ENCODE assay signal across 20 cellular contexts in the genomic region with DNA sequence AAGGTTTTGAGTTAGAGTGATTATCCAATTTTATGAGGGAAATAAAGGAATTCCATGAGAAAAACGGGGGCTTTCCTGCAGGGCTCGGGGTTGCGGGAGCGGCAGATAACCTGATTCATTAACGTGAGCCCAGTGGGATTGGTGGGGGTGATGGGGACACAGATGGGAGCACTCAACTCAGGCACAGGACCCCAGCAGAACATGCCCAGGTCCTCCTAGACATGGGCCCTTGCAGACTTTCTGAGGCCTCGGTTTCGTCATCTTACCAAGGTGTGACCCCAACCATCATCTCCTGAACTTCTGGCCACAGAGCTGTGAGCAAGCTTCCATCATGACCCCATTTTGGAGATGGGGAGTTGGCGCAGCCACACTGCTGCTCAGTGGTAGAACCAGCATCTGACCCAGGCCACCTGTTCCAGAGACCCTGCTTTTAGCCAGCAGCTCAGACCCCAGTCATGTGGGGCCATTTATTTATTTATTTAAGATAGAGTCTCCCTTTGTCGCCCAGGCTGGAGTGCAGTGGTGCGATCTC. TPM values are rescaled to one million over a fixed set of nuclear protein-coding genes. Genes with fewer than 3 reads are reported as not detected.
DNase-seq lines count a peak whose midpoint lies in the region; ATAC-seq and TF ChIP-seq lines count a peak whose summit lies in the region.
"Had no signal": no experiment of that assay in that cellular context is flagged by ENCODE, and none has a peak within 500 bp of the region (broad histone marks: within the 10 kb centered on the region; RNA-seq: fewer than 3 reads in every experiment).

No MANE protein-coding gene starts in this region.

- no peaks in the 10 kb centered on the region for H3K36me3 ChIP-seq in GM23338 (ENCODE audit: insufficient read depth)
- peaks cover 0 to 52% (median 25%) of the 10 kb centered on the region in 6 donors for H3K36me3 ChIP-seq in spleen

- H3F3A ChIP-seq in GM23338 (replicated peaks; ENCODE audit: low read depth): peaks cover 23% of the 10 kb centered on the region; the same call in 1 of the 2 replicates

- H2AFZ ChIP-seq in GM23338: no peak overlapping the region
- H2AFZ ChIP-seq: PC-9 had no signal

- H3K4me3 ChIP-seq in GM23338: no peak overlapping the region
- no peak overlapping the region for H3K4me3 ChIP-seq in spleen
- H3K4me3 ChIP-seq: MG63, PC-9, SJSA1 had no signal

- no peaks in the 10 kb centered on the region for H3K9me2 ChIP-seq in GM23338 (ENCODE audit: insufficient read depth)

- TF ChIP-seq CTCF in GM23338 (conservative IDR thresholded peaks at IDR 0.05; ENCODE audit: low read depth in 2 of 2) (no peak), brain (conservative IDR thresholded peaks at IDR 0.05) (no peak), spleen (IDR thresholded peaks at IDR 0.05 in 8 of 11, conservative IDR thresholded peaks at IDR 0.05 in 3 of 11) (no peak), Calu3 (IDR thresholded peaks at IDR 0.05; ENCODE audit: unreplicated experiment) (no peak)

- H3K27ac Mint-ChIP-seq in activated T-cell treated with anti-CD3 and anti-CD28 coated beads, Interleukin-2, amount 50 U/mL, for 24 hours: peak overlapping the region; percentile 51
- no peak overlapping the region for H3K27ac Mint-ChIP-seq in activated T-cell treated with anti-CD3 and anti-CD28 coated beads, Interleukin-2, amount 50 U/mL, for 72 hours
- H3K27ac Mint-ChIP-seq in GM23338: no peak overlapping the region
- peak overlapping the region in 3 of 5 experiments; percentile 38 to 79 (median 38) for H3K27ac Mint-ChIP-seq in brain
- no peak overlapping the region for H3K27ac Mint-ChIP-seq in Calu3 (ENCODE audit: unreplicated experiment)

- no peaks in the 10 kb centered on the region for H3K9me3 ChIP-seq in spleen
- H3K9me3 ChIP-seq: MG63, SJSA1 had no signal

- DNase-seq in activated T-cell treated with anti-CD3 and anti-CD28 coated beads, Interleukin-2, amount 50 U/mL, for 24 hours: no peak
- no peak for DNase-seq in activated T-cell treated with anti-CD3 and anti-CD28 coated beads, Interleukin-2, amount 50 U/mL, for 72 hours
- DNase-seq in GM23338 (ENCODE audit: low spot score): no peak
- DNase-seq in spleen: peak; percentile 29
- no peak for DNase-seq in erythroblast (lab: John Stamatoyannopoulos, UW)
- no peak for DNase-seq in stimulated activated CD4-positive, alpha-beta T cell treated with anti-CD3 and anti-CD28 coated beads, Interleukin-1b, Interleukin-23, amount 100 ng/mL, for 48 hours
- DNase-seq in Calu3: no peak
- DNase-seq: DND-41, Kasumi-1, MG63, NCI-H1092, NCI-H1436 treated with DMSO at 0.1 percent for 48 hours, NCI-H2029, NCI-H526, PC-9 had no signal

- H3K4me3 Mint-ChIP-seq in activated T-cell treated with anti-CD3 and anti-CD28 coated beads, Interleukin-2, amount 50 U/mL, for 24 hours: no peak overlapping the region
- no peak overlapping the region for H3K4me3 Mint-ChIP-seq in activated T-cell treated with anti-CD3 and anti-CD28 coated beads, Interleukin-2, amount 50 U/mL, for 72 hours
- no peak overlapping the region for H3K4me3 Mint-ChIP-seq in GM23338
- H3K4me3 Mint-ChIP-seq in brain: no peak overlapping the region
- H3K4me3 Mint-ChIP-seq in Calu3 (ENCODE audit: low read depth, unreplicated experiment): no peak overlapping the region

- CTCF ChIA-PET in Calu3 (lab: Charles Lee): no interaction called here

- H3K4me1 ChIP-seq in GM23338 (ENCODE audit: insufficient read depth): peaks cover 21% of the 10 kb centered on the region
- peaks cover 14 to 29% (median 22%) of the 10 kb centered on the region in 6 donors for H3K4me1 ChIP-seq in spleen

- intact Hi-C loops in spleen (cut with DNase I; ENCODE audit: low total_unique reads): no loop called here
- intact Hi-C loops in Calu3 (cut with micrococcal nuclease; ENCODE audit: unreplicated experiment): no loop called here

- TF ChIP-seq POLR2A in spleen (IDR thresholded peaks at IDR 0.05) (no peak), erythroblast (IDR thresholded peaks at IDR 0.05; ENCODE audit: low read length) (no peak)

- H3K36me3 Mint-ChIP-seq in activated T-cell treated with anti-CD3 and anti-CD28 coated beads, Interleukin-2, amount 50 U/mL, for 24 hours (ENCODE audit: low read depth): peaks cover 84% of the 10 kb centered on the region
- H3K36me3 Mint-ChIP-seq in activated T-cell treated with anti-CD3 and anti-CD28 coated beads, Interleukin-2, amount 50 U/mL, for 72 hours (ENCODE audit: insufficient read depth in 2 of 2): peaks cover 0 to 15% of the 10 kb centered on the region in 2 donors
- H3K36me3 Mint-ChIP-seq in GM23338 (ENCODE audit: low read depth) (peaks cover 41% of the 10 kb centered on the region), brain (peaks cover 41% of the 10 kb centered on the region), Calu3 (ENCODE audit: insufficient read depth, unreplicated experiment) (peaks cover 44% of the 10 kb centered on the region)

- H3K4me2 ChIP-seq in GM23338: no peak overlapping the region
- H3K4me2 ChIP-seq: PC-9 had no signal

- H3K27me3 ChIP-seq in GM23338 (ENCODE audit: insufficient read depth) (no peaks in the 10 kb centered on the region), spleen (replicated peaks in 1 of 7) (no peaks in the 10 kb centered on the region)
- H3K27me3 ChIP-seq: MG63, SJSA1 had no signal

- ATAC-seq in activated T-cell treated with anti-CD3 and anti-CD28 coated beads, Interleukin-2, amount 50 U/mL, for 72 hours (replicated peaks in 1 of 2): no peak
- ATAC-seq in GM23338: no peak
- ATAC-seq: HCT116 had no signal

- no peaks in the 10 kb centered on the region for H3K9me3 Mint-ChIP-seq in activated T-cell treated with anti-CD3 and anti-CD28 coated beads, Interleukin-2, amount 50 U/mL, for 24 hours
- no peaks in the 10 kb centered on the region for H3K9me3 Mint-ChIP-seq in activated T-cell treated with anti-CD3 and anti-CD28 coated beads, Interleukin-2, amount 50 U/mL, for 72 hours
- H3K9me3 Mint-ChIP-seq in GM23338 (peaks cover 3% of the 10 kb centered on the region; the same call in 1 of the 3 replicates), brain (peaks cover 0 to 4% (median 0%) of the 10 kb centered on the region in 5 experiments), Calu3 (ENCODE audit: low read depth, unreplicated experiment) (no peaks in the 10 kb centered on the region)

- peak overlapping the region; percentile 69; the same call in 1 of the 2 replicates for H3K27ac ChIP-seq in GM23338 (ENCODE audit: low read depth)
- no peak overlapping the region for H3K27ac ChIP-seq in spleen
- H3K27ac ChIP-seq: C4-2B, PC-9, SJSA1 had no signal

- H3K79me2 ChIP-seq in GM23338 (replicated peaks; ENCODE audit: insufficient read depth): peaks cover 20% of the 10 kb centered on the region

- no peaks in the 10 kb centered on the region for H3K27me3 Mint-ChIP-seq in activated T-cell treated with anti-CD3 and anti-CD28 coated beads, Interleukin-2, amount 50 U/mL, for 24 hours
- H3K27me3 Mint-ChIP-seq in activated T-cell treated with anti-CD3 and anti-CD28 coated beads, Interleukin-2, amount 50 U/mL, for 72 hours (ENCODE audit: low read depth): no peaks in the 10 kb centered on the region
- H3K27me3 Mint-ChIP-seq in GM23338 (ENCODE audit: insufficient read depth, low read depth, poor library complexity) (peaks cover 35% of the 10 kb centered on the region), brain (peaks cover 5% of the 10 kb centered on the region), Calu3 (ENCODE audit: unreplicated experiment) (no peaks in the 10 kb centered on the region)

- WGBS in spleen, 5 donors: 90 to 95% (median 92%) methylated on average over 10 of the region's 10 CpGs

- H3K4me1 Mint-ChIP-seq in activated T-cell treated with anti-CD3 and anti-CD28 coated beads, Interleukin-2, amount 50 U/mL, for 24 hours (ENCODE audit: low read depth): peaks cover 23% of the 10 kb centered on the region
- H3K4me1 Mint-ChIP-seq in activated T-cell treated with anti-CD3 and anti-CD28 coated beads, Interleukin-2, amount 50 U/mL, for 72 hours (ENCODE audit: low read depth): peaks cover 23% of the 10 kb centered on the region
- H3K4me1 Mint-ChIP-seq in GM23338 (peaks cover 54% of the 10 kb centered on the region), brain (peaks cover 13% of the 10 kb centered on the region), Calu3 (ENCODE audit: low read depth, unreplicated experiment) (peaks cover 16% of the 10 kb centered on the region)

- peaks cover 3% of the 10 kb centered on the region; the same call in 1 of the 2 replicates for H4K20me1 ChIP-seq in GM23338 (replicated peaks; ENCODE audit: insufficient read depth)

- BruUV-seq in Calu3 (replicated peaks; lab: Mats Ljungman, UMichigan): no TSS peak

TF ChIP-seq in GM23338, 12 proteins besides CTCF, POLR2A, EP300 and RAD21 (continues in another document):
- peak; percentile 31 for TF ChIP-seq POLR2AphosphoS5 (IDR thresholded peaks at IDR 0.05; ENCODE audit: low read depth)

RNA-seq across cellular contexts. Expression of gene CARHSP1, which starts 22.3 kb away (rescaled TPM):
- 10 to 100 TPM; 71.4 to 73.1 TPM for total RNA-seq in activated T-cell treated with anti-CD3 and anti-CD28 coated beads, Interleukin-2, amount 50 U/mL, for 72 hours
- 286 and 301 TPM in 2 replicates for total RNA-seq in GM23338 (2014; rRNA removed; shearing (Covaris generic))
- 324 and 339 TPM in 2 replicates for polyA plus RNA-seq in GM23338 (2016; fragmentation: Nextera tagmentation; extraction: Ambion mirVana)
- polyA plus RNA-seq in brain (ENCODE audit: insufficient read depth, low read depth, low replicate concordance): 407 TPM
- 10 to 100 TPM; 45.5 to 75.2 (median 53.2) TPM for total RNA-seq in spleen
- 10 to 100 TPM; 42.6 to 98.0 (median 84.2) TPM for polyA plus RNA-seq in spleen
- 89.2 and 104 TPM in 2 replicates for total RNA-seq in Calu3 (2022)

RNA-seq across cellular contexts. Expression of gene LITAFD, which starts 35.7 kb away (rescaled TPM):
- total RNA-seq in activated T-cell treated with anti-CD3 and anti-CD28 coated beads, Interleukin-2, amount 50 U/mL, for 72 hours: not detected
- not detected in 2 replicates for total RNA-seq in GM23338 (2014; rRNA removed; shearing (Covaris generic))
- polyA plus RNA-seq in GM23338 (2016; fragmentation: Nextera tagmentation; extraction: Ambion mirVana) (not detected in 2 replicates), brain (ENCODE audit: insufficient read depth, low read depth, low replicate concordance) (not detected), spleen (not detected)
- total RNA-seq in spleen (not detected), Calu3 (2022) (not detected in 2 replicates)
- total RNA-seq: G401, PC-9, SJSA1 had no signal

RNA-seq across cellular contexts. Expression of gene PMM2, which starts 48.8 kb away (rescaled TPM):
- total RNA-seq in activated T-cell treated with anti-CD3 and anti-CD28 coated beads, Interleukin-2, amount 50 U/mL, for 72 hours: 10 to 100 TPM; 32.8 to 33.7 TPM
- total RNA-seq in GM23338 (2014; rRNA removed; shearing (Covaris generic)): 38.2 and 45.1 TPM in 2 replicates
- polyA plus RNA-seq in GM23338 (2016; fragmentation: Nextera tagmentation; extraction: Ambion mirVana) (60.4 and 64.0 TPM in 2 replicates), brain (ENCODE audit: insufficient read depth, low read depth, low replicate concordance) (4.8 TPM), spleen (10 to 100 TPM; 13.0 to 14.4 (median 13.2) TPM)
- total RNA-seq in spleen (10 to 100 TPM; 26.5 to 38.8 (median 33.6) TPM), Calu3 (2022) (88.3 and 92.8 TPM in 2 replicates)

RNA-seq across cellular contexts. Expression of gene TMEM186, which starts 49.0 kb away (rescaled TPM):
- 10 to 100 TPM; 15.0 to 20.6 TPM for total RNA-seq in activated T-cell treated with anti-CD3 and anti-CD28 coated beads, Interleukin-2, amount 50 U/mL, for 72 hours
- 8.3 and 11.2 TPM in 2 replicates for total RNA-seq in GM23338 (2014; rRNA removed; shearing (Covaris generic))
- polyA plus RNA-seq in GM23338 (2016; fragmentation: Nextera tagmentation; extraction: Ambion mirVana) (11.7 and 14.8 TPM in 2 replicates), brain (ENCODE audit: insufficient read depth, low read depth, low replicate concordance) (12.4 TPM), spleen (10 to 100 TPM; 10.3 to 13.3 (median 11.3) TPM)
- total RNA-seq in spleen (10 to 100 TPM in 1 of 7 donors, 1 to 10 TPM in 6; 5.8 to 12.1 (median 8.1) TPM), Calu3 (2022) (20.9 and 23.6 TPM in 2 replicates)

Comparison
In these comparisons a context has a peak if more than half of its experiments do, and no peak if none do; other contexts are left out.
1. H3K27ac Mint-ChIP-seq: peak in activated T-cell treated with anti-CD3 and anti-CD28 coated beads, Interleukin-2, amount 50 U/mL, for 24 hours (single experiment) and brain (3 of 5); none in activated T-cell treated with anti-CD3 and anti-CD28 coated beads, Interleukin-2, amount 50 U/mL, for 72 hours (single experiment), GM23338 (single experiment) and Calu3 (single experiment).